Comparison of ENCODE assay signal across 8 cellular contexts in the genomic region with DNA sequence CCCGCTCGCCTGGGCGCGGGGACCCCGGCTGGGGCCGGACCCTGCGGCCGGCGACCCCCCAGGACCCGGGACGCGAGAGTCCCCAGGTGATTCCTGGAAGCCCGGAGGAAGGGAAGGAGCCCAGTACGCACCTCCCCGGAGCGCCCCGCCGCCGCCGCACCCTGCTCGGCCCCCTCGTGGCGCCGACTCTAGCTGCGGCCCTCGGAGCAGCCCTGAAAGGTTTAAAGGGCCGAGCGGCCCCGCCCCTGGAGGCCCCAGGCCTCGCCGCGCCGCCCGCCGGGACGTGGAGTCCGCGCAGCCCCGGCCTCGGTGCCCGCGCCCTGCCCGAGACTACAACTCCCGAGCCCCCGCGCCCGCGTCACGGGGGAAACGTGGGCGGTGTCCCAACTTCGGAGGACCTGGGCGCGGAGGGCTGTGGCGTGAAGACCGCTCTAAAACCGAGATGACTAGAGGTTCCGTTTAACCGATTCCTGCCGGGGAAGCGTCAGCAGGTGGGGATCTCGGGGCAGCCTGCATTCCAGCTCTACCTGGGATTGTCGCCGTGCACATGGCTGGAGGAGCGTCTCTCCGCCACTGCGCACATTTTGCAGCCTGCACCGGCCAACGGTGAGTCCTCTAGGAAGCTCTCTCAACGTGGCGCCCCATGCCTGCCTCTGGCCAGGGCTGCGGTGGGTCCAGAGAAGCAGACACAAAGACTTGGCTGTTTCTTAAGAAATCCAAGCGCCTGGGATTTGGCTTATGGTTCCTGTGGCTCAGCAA. TPM values are rescaled to one million over a fixed set of nuclear protein-coding genes. Genes with fewer than 3 reads are reported as not detected.
DNase-seq lines count a peak whose midpoint lies in the region.

A gene with protein sequence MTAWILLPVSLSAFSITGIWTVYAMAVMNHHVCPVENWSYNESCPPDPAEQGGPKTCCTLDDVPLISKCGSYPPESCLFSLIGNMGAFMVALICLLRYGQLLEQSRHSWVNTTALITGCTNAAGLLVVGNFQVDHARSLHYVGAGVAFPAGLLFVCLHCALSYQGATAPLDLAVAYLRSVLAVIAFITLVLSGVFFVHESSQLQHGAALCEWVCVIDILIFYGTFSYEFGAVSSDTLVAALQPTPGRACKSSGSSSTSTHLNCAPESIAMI (minus strand): TSS at position 223 of the 759 bp plus-strand sequence. CDS start 750 bp downstream, outside the sequence.

- H3K36me3 Mint-ChIP-seq in activated naive CD4-positive, alpha-beta T cell treated with anti-CD3 and anti-CD28 coated beads, Interleukin-2, amount 10 ng/mL, durations not matched to agents 7 days and 5 days, result peaks cover 4% of the 10 kb centered on the region

- CTCF ChIA-PET in activated naive CD4-positive, alpha-beta T cell treated with anti-CD3 and anti-CD28 coated beads, Interleukin-2, amount 10 ng/mL, durations not matched to agents 7 days and 5 days (lab: Charles Lee), result interaction anchor here (0.6 to 2.4 kb wide), 4 partner anchors 8 to 249 kb away, joined by 4 to 8 read pairs (median 5); a partner anchor contains a TSS

- peaks cover 15% of the 10 kb centered on the region for H3K4me1 Mint-ChIP-seq in activated naive CD4-positive, alpha-beta T cell treated with anti-CD3 and anti-CD28 coated beads, Interleukin-2, amount 10 ng/mL, durations not matched to agents 7 days and 5 days

- DNase-seq in GDM1 (lab: John Stamatoyannopoulos, UW), result peak; percentile 79
- peak; percentile 73 for DNase-seq in H4 (ENCODE audit: low spot score)
- DNase-seq in LoVo (ENCODE audit: low spot score), result peak; percentile 90
- peak; percentile 94 for DNase-seq in SK-MEL-5 (ENCODE audit: low read depth, low spot score)
- peak; percentile 89 for DNase-seq in activated naive CD4-positive, alpha-beta T cell treated with anti-CD3 and anti-CD28 coated beads, Interleukin-2, amount 10 ng/mL, durations not matched to agents 7 days and 5 days
- peak; percentile 90 for DNase-seq in germinal center (ENCODE audit: low spot score)
- peak in 55 of 56 donors; percentile 63 to 97 (median 86) for DNase-seq in nucleus accumbens (lab: John Stamatoyannopoulos, UW)
- DNase-seq in superior temporal gyrus (ENCODE audit: extremely low spot score), result peak; percentile 91

- no peaks in the 10 kb centered on the region for H3K9me3 Mint-ChIP-seq in activated naive CD4-positive, alpha-beta T cell treated with anti-CD3 and anti-CD28 coated beads, Interleukin-2, amount 10 ng/mL, durations not matched to agents 7 days and 5 days

- in situ Hi-C loops in SK-MEL-5 (cut with HindIII; ENCODE audit: low pct_unique_long_range_greater_than_20kb, low sequenced_read_pairs), result no loop called here

- peaks cover 12% of the 10 kb centered on the region for H3K27me3 Mint-ChIP-seq in activated naive CD4-positive, alpha-beta T cell treated with anti-CD3 and anti-CD28 coated beads, Interleukin-2, amount 10 ng/mL, durations not matched to agents 7 days and 5 days

- H3K27ac Mint-ChIP-seq in activated naive CD4-positive, alpha-beta T cell treated with anti-CD3 and anti-CD28 coated beads, Interleukin-2, amount 10 ng/mL, durations not matched to agents 7 days and 5 days, result peak within 1 kb of the TSS; percentile 0

- peak within 1 kb of the TSS; percentile 81 for H3K4me3 Mint-ChIP-seq in activated naive CD4-positive, alpha-beta T cell treated with anti-CD3 and anti-CD28 coated beads, Interleukin-2, amount 10 ng/mL, durations not matched to agents 7 days and 5 days

RNA-seq across cellular contexts. Expression of the gene that starts here (rescaled TPM):
- total RNA-seq in H4 (2014; rRNA removed; shearing (Covaris generic)), result 10.2 and 11.1 TPM in 2 replicates
- total RNA-seq in SK-MEL-5 (2014; rRNA removed; shearing (Covaris generic)), result 22.3 and 26.3 TPM in 2 replicates
- 21.8 and 32.7 TPM in 2 replicates for polyA plus RNA-seq in SK-MEL-5 (2015; cell fraction: cytosol; rRNA removed)
- 106 and 139 TPM in 2 replicates for polyA plus RNA-seq in SK-MEL-5 (2015; cell fraction: nucleus; rRNA removed)

Comparison
In these comparisons a context has a peak if more than half of its experiments do, and no peak if none do; other contexts are left out.
1. Peak in every context shown above with its lines: DNase-seq.